ENCODE assay signal across 9 cellular contexts in genomic region chr22:30922151-30922611, GRCh38. TPM values are rescaled to one million over a fixed set of nuclear protein-coding genes. Genes with fewer than 3 reads are reported as not detected.
DNase-seq lines count a peak whose midpoint lies in the region; ATAC-seq lines count a peak whose summit lies in the region.
"Had no signal": no experiment of that assay in that cellular context is flagged by ENCODE, and none has a peak within 500 bp of the region (broad histone marks: within the 10 kb centered on the region; RNA-seq: fewer than 3 reads in every experiment).

No MANE protein-coding gene starts in this region.

- intact Hi-C loops in posterior cingulate gyrus (cut with DNase I) = no loop called here

- DNase-seq in Caki2 (ENCODE audit: low read depth) (peak; percentile 64), NCI-H1105 (lab: John Stamatoyannopoulos, UW) (peak; percentile 30), activated T-cell treated with anti-CD3 and anti-CD28 coated beads for 24 hours (ENCODE audit: low read depth) (peak; percentile 80), fibroblast of gingiva (ENCODE audit: low read depth) (peak; percentile 62), posterior cingulate gyrus (peak in 8 of 10 donors; percentile 31 to 92 (median 54)), NCI-H510A (lab: John Stamatoyannopoulos, UW) (no peak)

- H3K36me3 ChIP-seq in thymus (ENCODE audit: control insufficient read depth, insufficient read depth) = peaks cover 25% of the 10 kb centered on the region

- peaks cover 3% of the 10 kb centered on the region for H3K27me3 ChIP-seq in thymus (ENCODE audit: control insufficient read depth, insufficient read depth)

- peak overlapping the region; percentile 51 for H3K4me3 ChIP-seq in thymus (ENCODE audit: low read length)

- WGBS in thymus = 42% methylated on average over 34 of the region's 34 CpGs

- peak overlapping the region; percentile 72 for H3K27ac ChIP-seq in thymus (ENCODE audit: low read depth)

- no peaks in the 10 kb centered on the region for H3K9me3 ChIP-seq in thymus (ENCODE audit: control insufficient read depth)

- in situ Hi-C loops in Caki2 (cut with HindIII; ENCODE audit: low pct_unique_long_range_greater_than_20kb, low sequenced_read_pairs) = no loop called here

- no peak for ATAC-seq in HG03045 (IDR thresholded peaks at IDR 0.05; ENCODE audit: unreplicated experiment)
- ATAC-seq: HCT116 had no signal

- no peaks in the 10 kb centered on the region for H3K4me1 ChIP-seq in thymus (ENCODE audit: control insufficient read depth, insufficient read depth, low read length)

RNA-seq across cellular contexts. Expression of gene MORC2, which starts 46.4 kb away (rescaled TPM):
- total RNA-seq in Caki2 (2014; rRNA removed; shearing (Covaris generic); ENCODE audit: low replicate concordance) = 14.4 and 19.5 TPM in 2 replicates
- 45.1 TPM for polyA plus RNA-seq in thymus

RNA-seq across cellular contexts. Expression of gene TUG1, which starts 46.9 kb away (rescaled TPM):
- 6.8 and 16.0 TPM in 2 replicates for total RNA-seq in Caki2 (2014; rRNA removed; shearing (Covaris generic); ENCODE audit: low replicate concordance)
- 65.5 TPM for polyA plus RNA-seq in thymus
